Comparison of ENCODE assay signal across 1 cellular context in genomic region chr15:90482124-90483011, GRCh38.
TF ChIP-seq lines count a peak whose summit lies in the region.

No MANE protein-coding gene starts in this region.

TF ChIP-seq in HepG2, 621 proteins besides CTCF, POLR2A, EP300 and RAD21 (continued from another document):
- TF ChIP-seq, protein P1, sequence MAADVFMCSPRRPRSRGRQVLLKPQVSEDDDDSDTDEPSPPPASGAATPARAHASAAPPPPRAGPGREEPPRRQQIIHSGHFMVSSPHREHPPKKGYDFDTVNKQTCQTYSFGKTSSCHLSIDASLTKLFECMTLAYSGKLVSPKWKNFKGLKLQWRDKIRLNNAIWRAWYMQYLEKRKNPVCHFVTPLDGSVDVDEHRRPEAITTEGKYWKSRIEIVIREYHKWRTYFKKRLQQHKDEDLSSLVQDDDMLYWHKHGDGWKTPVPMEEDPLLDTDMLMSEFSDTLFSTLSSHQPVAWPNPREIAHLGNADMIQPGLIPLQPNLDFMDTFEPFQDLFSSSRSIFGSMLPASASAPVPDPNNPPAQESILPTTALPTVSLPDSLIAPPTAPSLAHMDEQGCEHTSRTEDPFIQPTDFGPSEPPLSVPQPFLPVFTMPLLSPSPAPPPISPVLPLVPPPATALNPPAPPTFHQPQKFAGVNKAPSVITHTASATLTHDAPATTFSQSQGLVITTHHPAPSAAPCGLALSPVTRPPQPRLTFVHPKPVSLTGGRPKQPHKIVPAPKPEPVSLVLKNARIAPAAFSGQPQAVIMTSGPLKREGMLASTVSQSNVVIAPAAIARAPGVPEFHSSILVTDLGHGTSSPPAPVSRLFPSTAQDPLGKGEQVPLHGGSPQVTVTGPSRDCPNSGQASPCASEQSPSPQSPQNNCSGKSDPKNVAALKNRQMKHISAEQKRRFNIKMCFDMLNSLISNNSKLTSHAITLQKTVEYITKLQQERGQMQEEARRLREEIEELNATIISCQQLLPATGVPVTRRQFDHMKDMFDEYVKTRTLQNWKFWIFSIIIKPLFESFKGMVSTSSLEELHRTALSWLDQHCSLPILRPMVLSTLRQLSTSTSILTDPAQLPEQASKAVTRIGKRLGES (CRISPR knock-in tag; IDR thresholded peaks at IDR 0.05; ENCODE audit: borderline replicate concordance) = no peak
- TF ChIP-seq RBM22 (optimal IDR thresholded peaks at IDR 0.05; ENCODE audit: low read length) = no peak
- TF ChIP-seq SP140L (CRISPR knock-in tag; IDR thresholded peaks at IDR 0.05; ENCODE audit: borderline replicate concordance) = 0 out of 2 replicates have a peak, but pooled peaks have one; percentile 27
- no peak for TF ChIP-seq HMG20B (CRISPR knock-in tag; conservative IDR thresholded peaks at IDR 0.05)
- TF ChIP-seq STAG1 (CRISPR knock-in tag; IDR thresholded peaks at IDR 0.05) = peak; percentile 91
- TF ChIP-seq ARID3A (IDR thresholded peaks at IDR 0.05; ENCODE audit: low read depth, low read length) = peak; percentile 53; the same call in 1 of the 2 replicates
- TF ChIP-seq HMGXB4 (CRISPR knock-in tag; IDR thresholded peaks at IDR 0.05; ENCODE audit: borderline replicate concordance in 1 of 2, low read depth in 1 of 2) = 0 out of 4 replicates have a peak, but pooled peaks of 1 of the 2 experiments have one; percentile 25
- no peak for TF ChIP-seq BCLAF1 (IDR thresholded peaks at IDR 0.05)
- TF ChIP-seq, protein P2, sequence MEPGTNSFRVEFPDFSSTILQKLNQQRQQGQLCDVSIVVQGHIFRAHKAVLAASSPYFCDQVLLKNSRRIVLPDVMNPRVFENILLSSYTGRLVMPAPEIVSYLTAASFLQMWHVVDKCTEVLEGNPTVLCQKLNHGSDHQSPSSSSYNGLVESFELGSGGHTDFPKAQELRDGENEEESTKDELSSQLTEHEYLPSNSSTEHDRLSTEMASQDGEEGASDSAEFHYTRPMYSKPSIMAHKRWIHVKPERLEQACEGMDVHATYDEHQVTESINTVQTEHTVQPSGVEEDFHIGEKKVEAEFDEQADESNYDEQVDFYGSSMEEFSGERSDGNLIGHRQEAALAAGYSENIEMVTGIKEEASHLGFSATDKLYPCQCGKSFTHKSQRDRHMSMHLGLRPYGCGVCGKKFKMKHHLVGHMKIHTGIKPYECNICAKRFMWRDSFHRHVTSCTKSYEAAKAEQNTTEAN (CRISPR knock-in tag; conservative IDR thresholded peaks at IDR 0.05) = no peak
- TF ChIP-seq PHB2 (IDR thresholded peaks at IDR 0.05; ENCODE audit: partially characterized antibody) = no peak
- TF ChIP-seq SMAD3 (CRISPR knock-in tag; IDR thresholded peaks at IDR 0.05) = no peak
- no peak for TF ChIP-seq ZFAT (CRISPR knock-in tag; conservative IDR thresholded peaks at IDR 0.05)
- 0 out of 2 replicates have a peak, but pooled peaks have one; percentile 10 for TF ChIP-seq FOXA3 (CRISPR knock-in tag; IDR thresholded peaks at IDR 0.05)
- peak; percentile 41 for TF ChIP-seq ASH2L (IDR thresholded peaks at IDR 0.05; ENCODE audit: insufficient read length, low read depth, low read length)
- TF ChIP-seq SMAD1 (CRISPR knock-in tag; IDR thresholded peaks at IDR 0.05; ENCODE audit: borderline replicate concordance, low read depth) = no peak
- peak; percentile 83 for TF ChIP-seq SMC3 (IDR thresholded peaks at IDR 0.05; ENCODE audit: low read length)
- TF ChIP-seq CENPT (CRISPR knock-in tag; IDR thresholded peaks at IDR 0.05; ENCODE audit: low read depth) = no peak
- TF ChIP-seq FOXM1 (CRISPR knock-in tag; IDR thresholded peaks at IDR 0.05) = no peak
- TF ChIP-seq NFE2L1 (CRISPR knock-in tag; IDR thresholded peaks at IDR 0.05; ENCODE audit: borderline replicate concordance) = no peak
- TF ChIP-seq PRDM10 (CRISPR knock-in tag; IDR thresholded peaks at IDR 0.05; ENCODE audit: low read depth) = no peak
- TF ChIP-seq SNAI1 (CRISPR knock-in tag; IDR thresholded peaks at IDR 0.05; ENCODE audit: borderline replicate concordance) = no peak
- peak; percentile 85 for TF ChIP-seq NR2F6 (IDR thresholded peaks at IDR 0.05)
- peak; percentile 88 for TF ChIP-seq NR2F6 (CRISPR knock-in tag; IDR thresholded peaks at IDR 0.05)
- 0 out of 2 replicates have a peak, but pooled peaks have one; percentile 21 for TF ChIP-seq CREM (IDR thresholded peaks at IDR 0.05)
- TF ChIP-seq CREM (CRISPR knock-in tag; IDR thresholded peaks at IDR 0.05) = no peak
- no peak for TF ChIP-seq DMAP1 (CRISPR knock-in tag; IDR thresholded peaks at IDR 0.05)
